Comparison of ENCODE assay signal across 8 cellular contexts in the genomic region with DNA sequence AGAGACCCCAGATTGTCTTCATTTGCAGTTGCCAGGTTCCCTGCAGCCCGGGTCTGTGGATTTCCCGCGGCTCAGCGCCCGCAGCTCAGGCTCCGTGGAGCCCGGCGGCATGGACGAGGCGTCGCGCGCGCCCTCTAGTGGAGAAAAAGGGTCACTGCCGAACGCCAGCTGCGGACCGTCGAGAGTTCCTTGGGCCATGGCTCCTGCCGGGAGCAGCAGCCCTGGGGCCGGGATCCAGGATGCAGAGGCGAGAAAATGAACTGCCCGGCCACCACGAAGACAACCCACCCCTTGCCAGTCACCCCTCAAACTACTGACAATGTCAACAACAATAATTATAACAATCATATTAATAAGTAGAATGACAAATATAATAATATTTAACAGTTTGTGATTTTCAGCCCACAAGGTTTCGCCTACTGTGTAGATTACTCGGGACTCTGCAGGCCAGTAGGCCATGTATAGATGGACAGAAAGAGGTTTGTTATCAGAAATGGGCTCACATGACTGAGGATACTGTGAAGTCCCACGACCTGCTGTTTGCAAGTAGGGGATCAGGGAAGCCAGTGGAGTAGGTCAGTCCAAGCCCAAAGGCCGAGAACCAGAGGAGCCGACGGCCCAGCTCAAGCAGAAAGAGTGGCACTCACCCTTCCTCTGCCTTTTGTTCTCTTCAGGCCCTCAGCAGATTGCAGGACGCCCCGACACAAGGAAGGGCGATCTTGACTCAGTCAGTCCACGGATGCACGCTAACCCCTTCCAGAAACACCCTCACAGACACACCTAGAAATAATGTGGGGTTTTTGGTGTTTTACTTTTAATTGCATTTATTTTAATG. TPM values are rescaled to one million over a fixed set of nuclear protein-coding genes. Genes with fewer than 3 reads are reported as not detected.
DNase-seq lines count a peak whose midpoint lies in the region; ATAC-seq, FAIRE-seq and TF ChIP-seq lines count a peak whose summit lies in the region.

No MANE protein-coding gene starts in this region.

- H3K36me3 ChIP-seq in OCI-LY7 (ENCODE audit: insufficient read depth, low read length) (no peaks in the 10 kb centered on the region), neural cell (ENCODE audit: insufficient read depth, low read length) (no peaks in the 10 kb centered on the region)

- peak; percentile 88 for TF ChIP-seq RAD21 in neural cell (conservative IDR thresholded peaks at IDR 0.05)

- peak; percentile 63 for ATAC-seq in HG03439 (IDR thresholded peaks at IDR 0.05; ENCODE audit: unreplicated experiment)
- ATAC-seq in stimulated activated naive CD8-positive, alpha-beta T cell treated with anti-CD3 and anti-CD28 coated beads, Interleukin-15, Interleukin-2, amounts not matched to agents 100 U/mL and 50 U/mL, for 24 hours = peak; percentile 76

- DNase-seq in 8988T = peak; percentile 77
- peak; percentile 60 for DNase-seq in GM12892 (ENCODE audit: insufficient read length)
- peak; percentile 56 for DNase-seq in OCI-LY7 (ENCODE audit: low spot score)
- DNase-seq in activated T-cell treated with anti-CD3 and anti-CD28 coated beads, Interleukin-2, amount 50 U/mL, for 48 hours = peak; percentile 76 to 81
- peak; percentile 57 for DNase-seq in fibroblast of peridontal ligament (ENCODE audit: extremely low read depth)
- DNase-seq in stimulated activated naive CD8-positive, alpha-beta T cell treated with anti-CD3 and anti-CD28 coated beads, Interleukin-15, Interleukin-2, amounts not matched to agents 100 U/mL and 50 U/mL, for 24 hours = peak; percentile 77

- TF ChIP-seq POLR2A in GM12892 (IDR thresholded peaks at IDR 0.05; ENCODE audit: low read depth, low read length) = no peak

- CTCF ChIA-PET in OCI-LY7 (lab: Charles Lee; ENCODE audit: unreplicated experiment) = interaction anchor here (0.6 to 0.8 kb wide), 2 partner anchors 34 to 190 kb away, joined by 3 read pairs; no protein-coding TSS in a partner anchor

- H3K9me2 ChIP-seq in OCI-LY7 (ENCODE audit: insufficient read depth, low read length) (no peaks in the 10 kb centered on the region), neural cell (ENCODE audit: insufficient read depth, low read length) (no peaks in the 10 kb centered on the region)

- no peak for TF ChIP-seq EP300 in neural cell (conservative IDR thresholded peaks at IDR 0.05; ENCODE audit: poor library complexity, severe bottlenecking)

- no TSS peak for BruUV-seq in OCI-LY7 (replicated peaks; lab: Mats Ljungman, UMichigan)

- no peak overlapping the region for H3K9ac ChIP-seq in neural cell (ENCODE audit: low read length)

- H3K4me3 ChIP-seq in OCI-LY7 (ENCODE audit: low read depth, low read length, poor library complexity, severe bottlenecking) (no peak overlapping the region), neural cell (ENCODE audit: low read length) (peak overlapping the region; percentile 36)

- intact Hi-C loops in OCI-LY7 (cut with micrococcal nuclease; ENCODE audit: unreplicated experiment) = loop anchor here (1.0 to 5.0 kb wide), 2 partner anchors 121 to 279 kb away; no protein-coding TSS in a partner anchor

- no peaks in the 10 kb centered on the region for H3K27me3 ChIP-seq in neural cell (ENCODE audit: insufficient read depth, low read depth, low read length)

- no peaks in the 10 kb centered on the region for H3F3A ChIP-seq in neural cell (ENCODE audit: insufficient read depth, low read length, poor library complexity, severe bottlenecking)

- H2AFZ ChIP-seq in OCI-LY7 (ENCODE audit: low read length) = no peak overlapping the region
- H2AFZ ChIP-seq in neural cell (ENCODE audit: low read depth, low read length) = no peak overlapping the region

- H3K9me3 ChIP-seq in OCI-LY7 (ENCODE audit: low read length) (no peaks in the 10 kb centered on the region), neural cell (ENCODE audit: low read length) (no peaks in the 10 kb centered on the region)

- H3K79me2 ChIP-seq in OCI-LY7 (ENCODE audit: insufficient read depth, low read depth, low read length) = no peaks in the 10 kb centered on the region
- H3K79me2 ChIP-seq in neural cell (replicated peaks; ENCODE audit: insufficient read depth, low read length) = no peaks in the 10 kb centered on the region

- FAIRE-seq in GM12892 (lab: Jason Lieb, UNC) = peak; percentile 88

- H3K27ac ChIP-seq in OCI-LY7 (ENCODE audit: low read depth, low read length, poor library complexity, severe bottlenecking) = no peak overlapping the region
- no peak overlapping the region for H3K27ac ChIP-seq in neural cell (ENCODE audit: low read length)

- no peaks in the 10 kb centered on the region for H4K20me1 ChIP-seq in OCI-LY7 (ENCODE audit: insufficient read depth, low read length)
- no peaks in the 10 kb centered on the region for H4K20me1 ChIP-seq in neural cell (ENCODE audit: insufficient read depth)

- TF ChIP-seq CTCF in OCI-LY7 (conservative IDR thresholded peaks at IDR 0.05; ENCODE audit: low read length) (peak; percentile 97), neural cell (IDR thresholded peaks at IDR 0.05; ENCODE audit: poor library complexity, severe bottlenecking) (peak; percentile 93)

- no peaks in the 10 kb centered on the region for H3K4me1 ChIP-seq in OCI-LY7 (ENCODE audit: insufficient read depth, low read length, poor library complexity, severe bottlenecking)

- POLR2A ChIA-PET in OCI-LY7 (lab: Charles Lee) = no interaction called here

- H3K4me2 ChIP-seq in OCI-LY7 (ENCODE audit: low read length) = no peak overlapping the region
- H3K4me2 ChIP-seq in neural cell (ENCODE audit: low read length) = no peak overlapping the region

TF ChIP-seq in neural cell, 6 proteins besides CTCF, POLR2A, EP300 and RAD21:
- TF ChIP-seq SMC3 (conservative IDR thresholded peaks at IDR 0.05; ENCODE audit: poor library complexity) (peak; percentile 94), EZH2 (IDR thresholded peaks at IDR 0.05; ENCODE audit: borderline replicate concordance, insufficient read depth, low read length, poor library complexity, severe bottlenecking) (no peak)

RNA-seq across cellular contexts. Expression of gene BOD1, which starts 43.1 kb away (rescaled TPM):
- 29.5 TPM for polyA plus RNA-seq in GM12892 (2012; ENCODE audit: missing spikeins)
- 53.1 and 54.3 TPM in 2 replicates for total RNA-seq in OCI-LY7 (2014; rRNA removed; shearing (Covaris generic))
- 38.8 and 44.9 TPM in 2 replicates for total RNA-seq in OCI-LY7 (2022)
- 178 and 206 TPM in 2 replicates for polyA plus RNA-seq in neural cell
- polyA minus RNA-seq in neural cell = 103 TPM in 2 replicates
